9 cellular contexts compared by ENCODE assay signal in the genomic region with DNA sequence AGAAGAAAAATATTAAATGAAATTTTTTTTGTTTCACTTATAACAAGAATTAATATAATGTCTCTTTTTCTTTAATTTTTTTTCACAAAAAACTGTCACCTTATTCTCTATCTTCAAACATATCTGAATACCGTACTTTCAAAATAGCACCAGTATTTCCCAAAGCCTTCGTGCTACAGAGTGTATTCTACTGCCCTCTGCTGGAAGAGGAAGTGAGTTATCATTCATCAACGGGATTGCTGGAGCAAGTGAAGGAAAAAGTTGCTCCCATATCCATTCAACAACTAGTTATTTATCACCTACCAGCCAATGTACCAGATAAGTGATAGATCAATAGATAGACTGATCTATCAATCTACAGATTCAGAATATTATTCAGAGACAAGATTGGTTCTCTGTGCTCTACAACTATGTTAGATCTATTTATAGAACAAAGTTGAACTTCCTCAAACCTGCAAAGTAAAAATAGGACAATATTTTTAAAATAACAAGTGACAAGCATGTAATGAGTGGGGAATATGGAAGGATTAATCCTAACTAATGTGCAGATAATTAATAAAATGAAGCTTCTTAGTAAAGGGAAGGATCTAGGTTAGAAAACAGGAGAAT. TPM values are rescaled to one million over a fixed set of nuclear protein-coding genes. Genes with fewer than 3 reads are reported as not detected.
DNase-seq lines count a peak whose midpoint lies in the region; ATAC-seq, FAIRE-seq and TF ChIP-seq lines count a peak whose summit lies in the region.
"Had no signal": no experiment of that assay in that cellular context is flagged by ENCODE, and none has a peak within 500 bp of the region (broad histone marks: within the 10 kb centered on the region; RNA-seq: fewer than 3 reads in every experiment).

No MANE protein-coding gene starts in this region.

- H3K56ac ChIP-seq in mesendoderm (ENCODE audit: low read length), result no peak overlapping the region

- H4K8ac ChIP-seq in mesendoderm (ENCODE audit: low read depth, low read length), result no peak overlapping the region

- H3K9ac ChIP-seq in mesendoderm (ENCODE audit: low read length), result no peak overlapping the region

- H3K27ac ChIP-seq in mesendoderm (ENCODE audit: low read depth, low read length), result no peak overlapping the region

- no peaks in the 10 kb centered on the region for H3K9me3 Mint-ChIP-seq in T-helper 2 cell treated with Interferon-gamma antibody and Interleukin-4, amounts not matched to agents 5 μg/mL and 100 μg/mL, for 36 hours

- no peak overlapping the region for H3K23ac ChIP-seq in mesendoderm (ENCODE audit: low read length)

- TF ChIP-seq CTCF in AG09309 (IDR thresholded peaks at IDR 0.05; ENCODE audit: control insufficient read depth, insufficient read depth, low read depth, low read length, missing control alignments) (peak; percentile 69), bronchial epithelial cell (IDR thresholded peaks at IDR 0.05; ENCODE audit: insufficient read depth, low read length, severe bottlenecking) (peak; percentile 61)

- no peak overlapping the region for H3K4me2 ChIP-seq in mesendoderm (ENCODE audit: low read length)

- H3K79me2 ChIP-seq in mesendoderm (ENCODE audit: control insufficient read depth, insufficient read depth, low read length), result no peaks in the 10 kb centered on the region

- H3K27me3 Mint-ChIP-seq in T-helper 2 cell treated with Interferon-gamma antibody and Interleukin-4, amounts not matched to agents 5 μg/mL and 100 μg/mL, for 36 hours (ENCODE audit: low read depth), result no peaks in the 10 kb centered on the region

- no peaks in the 10 kb centered on the region for H3K4me1 ChIP-seq in mesendoderm (ENCODE audit: control insufficient read depth, low read depth, low read length)

- no peak overlapping the region for H3K4ac ChIP-seq in mesendoderm (ENCODE audit: low read depth, low read length)

- H2AK5ac ChIP-seq in mesendoderm (ENCODE audit: low read length), result no peak overlapping the region

- H3K4me1 Mint-ChIP-seq in T-helper 2 cell treated with Interferon-gamma antibody and Interleukin-4, amounts not matched to agents 5 μg/mL and 100 μg/mL, for 36 hours (ENCODE audit: low read depth), result no peaks in the 10 kb centered on the region

- no peak for FAIRE-seq in bronchial epithelial cell (lab: Jason Lieb, UNC)

- no peak overlapping the region for H2BK5ac ChIP-seq in mesendoderm (ENCODE audit: low read length)

- H3K36me3 ChIP-seq in bronchial epithelial cell (ENCODE audit: control insufficient read depth, insufficient read depth, low read length) (no peaks in the 10 kb centered on the region), mesendoderm (ENCODE audit: control insufficient read depth, insufficient read depth, low read length) (no peaks in the 10 kb centered on the region)

- no peak overlapping the region for H2BK120ac ChIP-seq in mesendoderm (ENCODE audit: low read depth, low read length)

- H3K27ac Mint-ChIP-seq in T-helper 2 cell treated with Interferon-gamma antibody and Interleukin-4, amounts not matched to agents 5 μg/mL and 100 μg/mL, for 36 hours, result no peak overlapping the region
- H3K27ac Mint-ChIP-seq: memory B cell had no signal

- H2BK15ac ChIP-seq in mesendoderm (replicated peaks; ENCODE audit: low read depth), result no peak overlapping the region

- DNase-seq in AG09309 (ENCODE audit: low read depth) (peak; percentile 4), NCI-H460 (ENCODE audit: extremely low read depth, low read depth) (peak; percentile 31), bronchial epithelial cell (ENCODE audit: low read depth) (peak; percentile 62), mesendoderm (peak; percentile 57)
- DNase-seq in T-helper 2 cell treated with Interferon-gamma antibody and Interleukin-4, amounts not matched to agents 5 μg/mL and 100 μg/mL, for 36 hours (ENCODE audit: low spot score), result no peak

- no peak overlapping the region for H3K18ac ChIP-seq in mesendoderm (ENCODE audit: low read length)

- H3K79me1 ChIP-seq in mesendoderm (ENCODE audit: low read length), result no peaks in the 10 kb centered on the region

- ATAC-seq in GM18499 (IDR thresholded peaks at IDR 0.05; ENCODE audit: insufficient read depth, unreplicated experiment), result peak; percentile 71
- peak; percentile 62 for ATAC-seq in HG03060 (IDR thresholded peaks at IDR 0.05; ENCODE audit: low read depth, unreplicated experiment)
- no peak for ATAC-seq in GM19452 (IDR thresholded peaks at IDR 0.05; ENCODE audit: unreplicated experiment)

- H3K27me3 ChIP-seq in bronchial epithelial cell (ENCODE audit: control insufficient read depth, insufficient read depth, low read length), result no peaks in the 10 kb centered on the region
- H3K27me3 ChIP-seq in mesendoderm (ENCODE audit: insufficient read depth, low read length, poor library complexity), result no peaks in the 10 kb centered on the region

- H3K4me3 ChIP-seq in AG09309 (ENCODE audit: control insufficient read depth, low read depth, low read length) (no peak overlapping the region), bronchial epithelial cell (ENCODE audit: low read depth, low read length) (no peak overlapping the region), mesendoderm (ENCODE audit: low read length) (no peak overlapping the region)

- no peaks in the 10 kb centered on the region for H3K36me3 Mint-ChIP-seq in T-helper 2 cell treated with Interferon-gamma antibody and Interleukin-4, amounts not matched to agents 5 μg/mL and 100 μg/mL, for 36 hours (ENCODE audit: low read depth)
- H3K36me3 Mint-ChIP-seq: memory B cell had no signal

- no peak overlapping the region for H4K5ac ChIP-seq in mesendoderm (ENCODE audit: low read length)

- H3K4me3 Mint-ChIP-seq in T-helper 2 cell treated with Interferon-gamma antibody and Interleukin-4, amounts not matched to agents 5 μg/mL and 100 μg/mL, for 36 hours, result no peak overlapping the region
- H3K4me3 Mint-ChIP-seq: memory B cell had no signal

- WGBS in mesendoderm (ENCODE audit: extremely low coverage, insufficient coverage, low lambda C conversion rate), result 100% methylated on average over 1 of the region's 3 CpGs

RNA-seq across cellular contexts. Expression of a gene that starts 26.7 kb away (rescaled TPM):
- not detected in 2 replicates for total RNA-seq in NCI-H460 (2014; rRNA removed; shearing (Covaris generic))
- polyA plus RNA-seq in NCI-H460 (2014; cell fraction: nucleus; rRNA removed), result not detected in 2 replicates
- total RNA-seq in bronchial epithelial cell, result not detected in 2 replicates
- not detected for polyA plus RNA-seq in mesendoderm (2013, experiment 1 of 2)
- not detected for polyA plus RNA-seq in mesendoderm (2013, experiment 2 of 2)
